23 cellular contexts compared by ENCODE assay signal in the genomic region with DNA sequence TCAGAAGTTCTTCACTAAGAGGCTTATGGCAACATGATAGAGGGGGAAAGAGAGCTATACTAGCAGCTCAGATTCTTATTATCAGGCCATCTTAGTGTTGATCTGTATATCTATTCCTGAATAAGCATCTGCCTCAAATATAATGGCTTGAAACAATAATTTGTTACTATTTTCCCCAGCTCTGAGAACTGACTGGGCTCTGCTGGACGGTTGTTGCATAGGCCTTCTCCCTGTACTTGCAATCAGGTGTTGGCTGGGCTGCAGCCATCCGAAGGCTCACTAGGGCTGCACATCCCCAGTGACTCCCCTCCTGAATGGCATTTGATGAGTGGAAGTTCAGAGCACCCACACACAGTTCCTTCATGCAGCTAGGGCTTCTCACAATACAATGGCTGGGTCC.
"Had no signal": no experiment of that assay in that cellular context is flagged by ENCODE, and none has a peak within 500 bp of the region (broad histone marks: within the 10 kb centered on the region; RNA-seq: fewer than 3 reads in every experiment).

No MANE protein-coding gene starts in this region.

- H3K27me3 ChIP-seq: pancreas, sigmoid colon, tibial nerve, uterus had no signal

- H3K27ac ChIP-seq: left ventricle myocardium inferior, pancreas, prostate gland, sigmoid colon, tibial nerve, uterus had no signal

- H3K36me3 ChIP-seq: left ventricle myocardium inferior, pancreas, prostate gland, sigmoid colon, tibial nerve, uterus had no signal

- H3K4me3 ChIP-seq: left ventricle myocardium inferior, lung, mucosa of descending colon, pancreas, prostate gland, sigmoid colon, tibial nerve, uterus had no signal

- H3K9me3 ChIP-seq: mucosa of descending colon, pancreas, prostate gland, uterus had no signal

- DNase-seq: islet precursor cell; left ventricle myocardium inferior; midbrain; mucosa of descending colon; naive thymus-derived CD4-positive, alpha-beta T cell; nucleus accumbens; pancreas; posterior cingulate gyrus; retina; right cardiac atrium; sigmoid colon; small intestine; stimulated activated CD4-positive, alpha-beta T cell treated with anti-CD3 and anti-CD28 coated beads, Interleukin-1b, Interleukin-23, amount 100 ng/mL, for 48 hours; stimulated activated CD4-positive, alpha-beta T cell treated with anti-CD3 and anti-CD28 coated beads, Interleukin-2, amount 100 ng/mL, for 48 hours; stimulated activated CD4-positive, alpha-beta T cell treated with anti-CD3 and anti-CD28 coated beads, Interleukin-4, amount 100 ng/mL, for 4 hours; stimulated activated CD8-positive, alpha-beta memory T cell treated with anti-CD3 and anti-CD28 coated beads, Interleukin-4, amount 100 ng/mL, for 48 hours; stimulated activated naive CD4-positive, alpha-beta T cell treated with Interleukin-2 at 50 U/mL for 16 hours; stimulated activated naive CD8-positive, alpha-beta T cell treated with anti-CD3 and anti-CD28 coated beads, Interleukin-15, amount 100 ng/mL, for 72 hours; substantia nigra; uterus had no signal

- H3K4me1 ChIP-seq: pancreas, prostate gland, uterus had no signal

- FAIRE-seq: pancreas, small intestine had no signal
